ENCODE assay signal across 8 cellular contexts in the genomic region with DNA sequence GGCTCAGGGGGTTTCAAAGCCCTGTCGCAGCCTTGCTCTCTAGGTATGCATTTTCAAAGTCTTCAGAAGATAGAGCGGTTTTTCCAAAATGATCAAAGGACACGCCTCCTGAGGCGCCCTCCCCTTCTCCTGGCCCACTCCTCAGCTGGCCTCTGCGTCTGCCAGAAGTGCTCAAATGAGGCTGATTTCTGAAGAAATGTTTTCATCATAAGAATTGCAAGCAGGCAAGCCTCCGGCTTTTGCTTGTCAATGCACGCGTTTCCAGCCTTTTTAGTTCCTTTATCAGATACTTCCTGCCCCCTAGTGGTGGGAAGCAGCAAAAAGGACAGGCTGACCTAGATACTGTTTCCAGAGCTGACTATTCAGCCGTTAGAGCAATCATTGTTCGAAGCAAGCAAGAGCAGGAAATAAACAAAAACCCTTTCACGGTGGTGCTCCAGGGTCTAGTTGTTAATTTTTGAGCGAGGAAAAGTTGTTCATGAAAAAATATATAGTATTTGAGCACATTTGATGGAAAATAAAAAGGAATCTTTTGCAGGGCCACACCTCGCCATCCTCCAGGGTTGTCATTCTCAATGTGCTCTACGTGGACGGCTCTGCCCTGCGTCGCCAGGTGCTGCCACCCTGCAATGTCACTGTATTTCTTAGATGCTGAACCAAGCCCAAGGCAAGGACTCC.
DNase-seq lines count a peak whose midpoint lies in the region; TF ChIP-seq lines count a peak whose summit lies in the region.

No MANE protein-coding gene starts in this region.

- no peaks in the 10 kb centered on the region for H3K27me3 ChIP-seq in SK-N-SH (ENCODE audit: insufficient read depth)
- H3K27me3 ChIP-seq in parathyroid adenoma (ENCODE audit: control insufficient read depth, insufficient read depth, low read length): no peaks in the 10 kb centered on the region
- no peaks in the 10 kb centered on the region for H3K27me3 ChIP-seq in tibial nerve

- H3K36me3 ChIP-seq in SK-N-SH (replicated peaks in 1 of 2; ENCODE audit: control insufficient read depth in 1 of 2, insufficient read depth in 2 of 2, low read length in 1 of 2): no peaks in the 10 kb centered on the region
- H3K36me3 ChIP-seq in parathyroid adenoma (ENCODE audit: control insufficient read depth, insufficient read depth, low read length): no peaks in the 10 kb centered on the region
- H3K36me3 ChIP-seq in tibial nerve: no peaks in the 10 kb centered on the region

- TF ChIP-seq CTCF in GM10248 (IDR thresholded peaks at IDR 0.05; ENCODE audit: control extremely low read depth, extremely low read depth, low read depth, missing control alignments): peak; percentile 90
- TF ChIP-seq CTCF in HFFc6 (IDR thresholded peaks at IDR 0.05): peak; percentile 96
- peak; percentile 89 for TF ChIP-seq CTCF in SK-N-SH (IDR thresholded peaks at IDR 0.05)
- TF ChIP-seq CTCF in parathyroid adenoma (IDR thresholded peaks at IDR 0.05): peak; percentile 91
- peak; percentile 78 to 84 (median 80) for TF ChIP-seq CTCF in tibial nerve (IDR thresholded peaks at IDR 0.05)

- no peak overlapping the region for H3K27ac Mint-ChIP-seq in HFFc6
- H3K27ac Mint-ChIP-seq in activated naive CD4-positive, alpha-beta T cell treated with anti-CD3 and anti-CD28 coated beads, Interleukin-2, amount 50 U/mL, for 24 hours: peak overlapping the region; percentile 9

- no peaks in the 10 kb centered on the region for H3K27me3 Mint-ChIP-seq in HFFc6 (ENCODE audit: insufficient read depth)
- no peaks in the 10 kb centered on the region for H3K27me3 Mint-ChIP-seq in activated naive CD4-positive, alpha-beta T cell treated with anti-CD3 and anti-CD28 coated beads, Interleukin-2, amount 50 U/mL, for 24 hours

- DNase-seq in GM10248 (ENCODE audit: extremely low spot score) (peak; percentile 81), HFFc6 (peak; percentile 77), NCI-H1048 (lab: John Stamatoyannopoulos, UW) (peak; percentile 75), SK-N-SH (peak; percentile 78), glomerular endothelial cell (ENCODE audit: extremely low read depth, low read depth, low spot score) (peak; percentile 70), tibial nerve (ENCODE audit: low spot score in 2 of 2) (peak; percentile 87 to 97)

- H3K27ac ChIP-seq in SK-N-SH (ENCODE audit: low read depth in 2 of 2, low read length in 1 of 2) (no peak overlapping the region), parathyroid adenoma (no peak overlapping the region), tibial nerve (peak overlapping the region in 2 of 4 donors; percentile 46 to 52)

- H3K36me3 Mint-ChIP-seq in HFFc6 (ENCODE audit: low read depth): no peaks in the 10 kb centered on the region
- peaks cover 11% of the 10 kb centered on the region for H3K36me3 Mint-ChIP-seq in activated naive CD4-positive, alpha-beta T cell treated with anti-CD3 and anti-CD28 coated beads, Interleukin-2, amount 50 U/mL, for 24 hours

- CTCF ChIA-PET in GM10248 (lab: Yijun Ruan, JAX): interaction anchor here (0.7 to 4.5 kb wide), 24 partner anchors 10 to 310 kb away, joined by 3 to 74 read pairs (median 4); no protein-coding TSS in a partner anchor
- CTCF ChIA-PET in SK-N-SH (lab: Yijun Ruan, JAX): interaction anchor here (0.6 to 3.3 kb wide), 48 partner anchors 8 to 825 kb away, joined by 3 to 41 read pairs (median 3); partner anchors contain the start of genes CEP85L and MCM9

- H3K9me3 ChIP-seq in SK-N-SH (no peaks in the 10 kb centered on the region), parathyroid adenoma (ENCODE audit: control insufficient read depth, low read length) (no peaks in the 10 kb centered on the region), tibial nerve (peaks cover 0 to 3% (median 0%) of the 10 kb centered on the region in 4 donors)

- POLR2A ChIA-PET in GM10248 (lab: Yijun Ruan, JAX): no interaction called here
- POLR2A ChIA-PET in SK-N-SH (lab: Yijun Ruan, JAX): no interaction called here

- no peak for TF ChIP-seq POLR2A in tibial nerve (IDR thresholded peaks at IDR 0.05)

- 32% methylated on average over 17 of the region's 17 CpGs for WGBS in SK-N-SH (ENCODE audit: low lambda C conversion rate)
- 19 to 20% methylated on average over 17 of the region's 17 CpGs for WGBS in tibial nerve, 2 donors

- H2AFZ ChIP-seq in SK-N-SH (ENCODE audit: low read depth): peak overlapping the region; percentile 71; the same call in 1 of the 2 replicates
- peak overlapping the region; percentile 47 for H2AFZ ChIP-seq in parathyroid adenoma

- no peaks in the 10 kb centered on the region for H3K9me3 Mint-ChIP-seq in HFFc6
- H3K9me3 Mint-ChIP-seq in activated naive CD4-positive, alpha-beta T cell treated with anti-CD3 and anti-CD28 coated beads, Interleukin-2, amount 50 U/mL, for 24 hours: peaks cover 11% of the 10 kb centered on the region

- H3K4me3 ChIP-seq in SK-N-SH (ENCODE audit: low read depth in 2 of 2, low read length in 1 of 2) (peak overlapping the region in 1 of 2 experiments; percentile 30; a peak in 2 of 4 replicates), parathyroid adenoma (ENCODE audit: low read depth, low read length) (no peak overlapping the region), tibial nerve (peak overlapping the region in 2 of 4 donors; percentile 3 to 18)

- no peaks in the 10 kb centered on the region for H3K9me2 ChIP-seq in SK-N-SH

- H3K4me1 ChIP-seq in SK-N-SH (ENCODE audit: control insufficient read depth in 1 of 2, insufficient read depth in 2 of 2, low read depth in 1 of 2, low read length in 1 of 2) (peaks cover 0 to 5% of the 10 kb centered on the region in 2 experiments; a peak in 2 of 4 replicates), parathyroid adenoma (no peaks in the 10 kb centered on the region), tibial nerve (peaks cover 0 to 14% (median 8%) of the 10 kb centered on the region in 4 donors)

- no peaks in the 10 kb centered on the region for H3F3A ChIP-seq in SK-N-SH (replicated peaks; ENCODE audit: insufficient read depth)

- peaks cover 15% of the 10 kb centered on the region for H3K4me1 Mint-ChIP-seq in HFFc6 (ENCODE audit: low read depth)
- H3K4me1 Mint-ChIP-seq in activated naive CD4-positive, alpha-beta T cell treated with anti-CD3 and anti-CD28 coated beads, Interleukin-2, amount 50 U/mL, for 24 hours: peaks cover 35% of the 10 kb centered on the region

- TF ChIP-seq EP300 in SK-N-SH (IDR thresholded peaks at IDR 0.05; ENCODE audit: borderline replicate concordance in 1 of 2, low read depth in 1 of 2, low read length in 1 of 2) (no peak), tibial nerve (IDR thresholded peaks at IDR 0.05) (no peak)

- H3K9ac ChIP-seq in SK-N-SH (no peak overlapping the region), parathyroid adenoma (no peak overlapping the region)

- H3K4me2 ChIP-seq in SK-N-SH (0 out of 2 replicates have a peak overlapping the region, but pooled peaks have one; percentile 48), parathyroid adenoma (ENCODE audit: low read length) (peak overlapping the region; percentile 48)

- peak; percentile 83 for TF ChIP-seq RAD21 in SK-N-SH (IDR thresholded peaks at IDR 0.05; ENCODE audit: low read length)

- H3K4me3 Mint-ChIP-seq in HFFc6: peak overlapping the region; percentile 61
- peak overlapping the region; percentile 44 for H3K4me3 Mint-ChIP-seq in activated naive CD4-positive, alpha-beta T cell treated with anti-CD3 and anti-CD28 coated beads, Interleukin-2, amount 50 U/mL, for 24 hours

- H3K79me2 ChIP-seq in SK-N-SH (ENCODE audit: insufficient read depth) (no peaks in the 10 kb centered on the region), parathyroid adenoma (no peaks in the 10 kb centered on the region)

- no peaks in the 10 kb centered on the region for H4K20me1 ChIP-seq in SK-N-SH (ENCODE audit: insufficient read depth)

TF ChIP-seq in SK-N-SH, 30 proteins besides CTCF, POLR2A, EP300 and RAD21:
- TF ChIP-seq FOSL2 (IDR thresholded peaks at IDR 0.05; ENCODE audit: borderline replicate concordance, low read depth) (no peak), FOXJ3 (CRISPR knock-in tag; IDR thresholded peaks at IDR 0.05) (no peak), MXI1 (IDR thresholded peaks at IDR 0.05; ENCODE audit: low read depth, low read length) (peak; percentile 71), GATA2 (CRISPR knock-in tag; IDR thresholded peaks at IDR 0.05) (0 out of 2 replicates have a peak, but pooled peaks have one; percentile 25), CHD2 (IDR thresholded peaks at IDR 0.05; ENCODE audit: low read length, partially characterized antibody) (peak; percentile 38), SMC3 (IDR thresholded peaks at IDR 0.05; ENCODE audit: low read depth, low read length) (peak; percentile 74), POLR2AphosphoS5 (IDR thresholded peaks at IDR 0.05; ENCODE audit: low read depth, low read length) (no peak)
- TF ChIP-seq, protein P1, sequence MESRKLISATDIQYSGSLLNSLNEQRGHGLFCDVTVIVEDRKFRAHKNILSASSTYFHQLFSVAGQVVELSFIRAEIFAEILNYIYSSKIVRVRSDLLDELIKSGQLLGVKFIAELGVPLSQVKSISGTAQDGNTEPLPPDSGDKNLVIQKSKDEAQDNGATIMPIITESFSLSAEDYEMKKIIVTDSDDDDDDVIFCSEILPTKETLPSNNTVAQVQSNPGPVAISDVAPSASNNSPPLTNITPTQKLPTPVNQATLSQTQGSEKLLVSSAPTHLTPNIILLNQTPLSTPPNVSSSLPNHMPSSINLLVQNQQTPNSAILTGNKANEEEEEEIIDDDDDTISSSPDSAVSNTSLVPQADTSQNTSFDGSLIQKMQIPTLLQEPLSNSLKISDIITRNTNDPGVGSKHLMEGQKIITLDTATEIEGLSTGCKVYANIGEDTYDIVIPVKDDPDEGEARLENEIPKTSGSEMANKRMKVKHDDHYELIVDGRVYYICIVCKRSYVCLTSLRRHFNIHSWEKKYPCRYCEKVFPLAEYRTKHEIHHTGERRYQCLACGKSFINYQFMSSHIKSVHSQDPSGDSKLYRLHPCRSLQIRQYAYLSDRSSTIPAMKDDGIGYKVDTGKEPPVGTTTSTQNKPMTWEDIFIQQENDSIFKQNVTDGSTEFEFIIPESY (IDR thresholded peaks at IDR 0.05; ENCODE audit: borderline replicate concordance, low read depth): no peak
